In the genomic region with DNA sequence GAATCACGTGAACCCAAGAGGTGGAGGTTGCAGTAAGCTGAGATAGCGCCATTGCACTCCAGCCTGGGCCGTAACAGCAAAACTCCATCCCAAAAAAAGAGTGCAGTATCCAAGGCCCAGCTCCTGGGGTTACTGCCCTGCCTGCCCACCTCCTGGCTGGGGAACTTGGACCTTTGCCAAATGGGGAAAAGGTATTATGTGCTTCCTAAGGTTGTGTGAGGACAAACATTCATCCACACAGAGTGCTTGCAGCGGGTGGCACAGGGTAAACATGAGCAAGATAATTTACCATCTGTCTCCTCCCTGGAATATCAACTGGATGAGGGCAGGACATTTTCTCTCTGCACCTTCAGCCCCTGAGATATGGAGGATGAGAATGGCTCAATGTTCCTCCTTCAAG, we compare ENCODE assay signal across 15 cellular contexts.
DNase-seq lines count a peak whose midpoint lies in the region; ATAC-seq and TF ChIP-seq lines count a peak whose summit lies in the region.
"Had no signal": no experiment of that assay in that cellular context is flagged by ENCODE, and none has a peak within 500 bp of the region (broad histone marks: within the 10 kb centered on the region; RNA-seq: fewer than 3 reads in every experiment).

No MANE protein-coding gene starts in this region.

- H3K4me3 ChIP-seq in right cardiac atrium (ENCODE audit: low read length) (no peak overlapping the region), coronary artery (no peak overlapping the region)
- H3K4me3 ChIP-seq: Peyer's patch, SK-N-MC had no signal

- no peak overlapping the region for H3K27ac ChIP-seq in right cardiac atrium (ENCODE audit: low read length)
- no peak overlapping the region for H3K27ac ChIP-seq in coronary artery
- H3K27ac ChIP-seq: Peyer's patch, SK-N-MC had no signal

- no peak for TF ChIP-seq CTCF in coronary artery (IDR thresholded peaks at IDR 0.05)

- DNase-seq in Right ventricle myocardium superior (no peak), cardiac septum (ENCODE audit: low spot score) (no peak), NCI-H774 (lab: John Stamatoyannopoulos, UW) (peak; percentile 26), right cardiac atrium (no peak), coronary artery (ENCODE audit: low spot score) (no peak)
- no peak for DNase-seq in activated CD4-positive, alpha-beta T cell treated with anti-CD3 and anti-CD28 coated beads, Interleukin-2, amount 50 U/mL, for 1 hour
- DNase-seq: ACHN; C1 segment of cervical spinal cord; CD8-positive, alpha-beta memory T cell; NCI-H187 treated with DMSO at 0.1 percent for 48 hours; NCI-H510A; NK-92 treated with Interleukin-12 subunit alpha and Interleukin-12 subunit beta, amount 100 ng/mL, for 24 hours; Peyer's patch had no signal

- H3K27me3 ChIP-seq in right cardiac atrium (ENCODE audit: control insufficient read depth, insufficient read depth): no peaks in the 10 kb centered on the region
- H3K27me3 ChIP-seq: Peyer's patch had no signal

- ATAC-seq in Right ventricle myocardium superior (ENCODE audit: poor library complexity) (peak; percentile 36), right cardiac atrium (peak; percentile 32 to 43), HG03175 (IDR thresholded peaks at IDR 0.05; ENCODE audit: unreplicated experiment) (no peak)

- no peaks in the 10 kb centered on the region for H3K9me3 ChIP-seq in right cardiac atrium (ENCODE audit: control insufficient read depth, low read length)
- H3K9me3 ChIP-seq: Peyer's patch had no signal

- intact Hi-C loops in Right ventricle myocardium superior (cut with DNase I) (no loop called here), cardiac septum (cut with DNase I) (no loop called here), right cardiac atrium (cut with DNase I) (no loop called here)

- peaks cover 5% of the 10 kb centered on the region for H3K4me1 ChIP-seq in right cardiac atrium (ENCODE audit: control insufficient read depth, insufficient read depth, low read length)
- H3K4me1 ChIP-seq: Peyer's patch had no signal

- WGBS in right cardiac atrium: 80% methylated on average over 4 of the region's 4 CpGs
